ENCODE assay signal across 27 cellular contexts in genomic region chr11:80383655-80384054, GRCh38.
DNase-seq lines count a peak whose midpoint lies in the region; TF ChIP-seq lines count a peak whose summit lies in the region.
"Had no signal": no experiment of that assay in that cellular context is flagged by ENCODE, and none has a peak within 500 bp of the region (broad histone marks: within the 10 kb centered on the region; RNA-seq: fewer than 3 reads in every experiment).

No MANE protein-coding gene starts in this region.

- no peaks in the 10 kb centered on the region for H3K27me3 Mint-ChIP-seq in progenitor cell of endocrine pancreas
- H3K27me3 Mint-ChIP-seq: B cell; stimulated activated naive CD8-positive, alpha-beta T cell treated with anti-CD3 and anti-CD28 coated beads, Interleukin-15, Interleukin-2, amounts not matched to agents 100 ng/mL and 50 ng/mL, for 24 hours had no signal

- no peak overlapping the region for H3K4me3 ChIP-seq in fibroblast of villous mesenchyme (ENCODE audit: low read depth, low read length)
- H3K4me3 ChIP-seq: HAP-1, heart left ventricle, tibial artery had no signal

- no peak overlapping the region for H3K4me3 Mint-ChIP-seq in progenitor cell of endocrine pancreas (ENCODE audit: low read depth)
- H3K4me3 Mint-ChIP-seq: B cell; immature natural killer cell; stimulated activated naive CD8-positive, alpha-beta T cell treated with anti-CD3 and anti-CD28 coated beads, Interleukin-15, Interleukin-2, amounts not matched to agents 100 ng/mL and 50 ng/mL, for 24 hours had no signal

- no peaks in the 10 kb centered on the region for H3K9me3 Mint-ChIP-seq in progenitor cell of endocrine pancreas (ENCODE audit: low read depth)

- H3K36me3 Mint-ChIP-seq in progenitor cell of endocrine pancreas (ENCODE audit: insufficient read depth) = no peaks in the 10 kb centered on the region
- H3K36me3 Mint-ChIP-seq: immature natural killer cell had no signal

- DNase-seq in DMS53 (lab: John Stamatoyannopoulos, UW) (peak; percentile 43), DMS53 treated with DMSO at 0.1 percent for 48 hours (lab: John Stamatoyannopoulos, UW; ENCODE audit: unreplicated experiment) (no peak), M059J (ENCODE audit: low read depth) (peak; percentile 14), fibroblast of villous mesenchyme (ENCODE audit: low read depth) (peak; percentile 0), progenitor cell of endocrine pancreas (ENCODE audit: low spot score, unreplicated experiment) (no peak), erythroblast (lab: John Stamatoyannopoulos, UW) (no peak), occipital lobe (lab: John Stamatoyannopoulos, UW) (no peak)
- no peak for DNase-seq in stimulated activated naive CD4-positive, alpha-beta T cell treated with Interleukin-2 at 50 U/mL for 16 hours (lab: John Stamatoyannopoulos, UW)
- DNase-seq: 8988T; activated CD4-positive, alpha-beta T cell treated with anti-CD3 and anti-CD28 coated beads for 4 hours; activated naive CD4-positive, alpha-beta T cell treated with anti-CD3 and anti-CD28 coated beads, Interleukin-2, amount 50 U/mL, for 16 hours; activated T-cell treated with anti-CD3 and anti-CD28 coated beads, Interleukin-2, amount 50 U/mL, for 48 hours; COR-L47; EL; heart left ventricle; immature natural killer cell; left ventricle myocardium superior; NCI-H1436 treated with DMSO at 0.1 percent for 48 hours; NCI-H2171 treated with DMSO at 0.1 percent for 48 hours; NCI-H526 treated with DMSO at 0.1 percent for 48 hours; PC-3; SHP77 treated with DMSO at 0.1 percent for 48 hours; stimulated activated CD4-positive, alpha-beta T cell treated with anti-CD3 and anti-CD28 coated beads, Interleukin-4, amount 100 ng/mL, for 4 hours; tibial artery had no signal

- TF ChIP-seq CTCF in fibroblast of villous mesenchyme (IDR thresholded peaks at IDR 0.05; ENCODE audit: insufficient read depth, low read depth, low read length) = no peak
- peak; percentile 33 for TF ChIP-seq CTCF in progenitor cell of endocrine pancreas (IDR thresholded peaks at IDR 0.05; ENCODE audit: unreplicated experiment)

- TF ChIP-seq POLR2A in erythroblast (IDR thresholded peaks at IDR 0.05; ENCODE audit: low read length) = no peak

- no peak overlapping the region for H3K27ac Mint-ChIP-seq in progenitor cell of endocrine pancreas
- H3K27ac Mint-ChIP-seq: B cell; immature natural killer cell; stimulated activated naive CD8-positive, alpha-beta T cell treated with anti-CD3 and anti-CD28 coated beads, Interleukin-15, Interleukin-2, amounts not matched to agents 100 ng/mL and 50 ng/mL, for 24 hours had no signal

- peaks cover 3% of the 10 kb centered on the region for H3K4me1 Mint-ChIP-seq in progenitor cell of endocrine pancreas (ENCODE audit: low read depth)
- H3K4me1 Mint-ChIP-seq: B cell, immature natural killer cell had no signal

Comparison
In these comparisons a context has a peak if more than half of its experiments do, and no peak if none do; other contexts are left out.
1. DNase-seq: peak in DMS53 (single experiment), M059J (single experiment) and fibroblast of villous mesenchyme (single experiment); none in DMS53 treated with DMSO at 0.1 percent for 48 hours (single experiment), progenitor cell of endocrine pancreas (single experiment), erythroblast (0 of 2), occipital lobe (single experiment) and stimulated activated naive CD4-positive, alpha-beta T cell treated with Interleukin-2 at 50 U/mL for 16 hours (single experiment).